28 cellular contexts compared by ENCODE assay signal in genomic region chr19:1283207-1283916, GRCh38. TPM values are rescaled to one million over a fixed set of nuclear protein-coding genes. Genes with fewer than 3 reads are reported as not detected.
A peak's percentile ranks its signal among the peaks of the same experiment; 100 is the strongest.
DNase-seq lines count a peak whose midpoint lies in the region; ATAC-seq, FAIRE-seq and TF ChIP-seq lines count a peak whose summit lies in the region.
"Had no signal": no experiment of that assay in that cellular context is flagged by ENCODE, and none has a peak within 500 bp of the region (broad histone marks: within the 10 kb centered on the region; RNA-seq: fewer than 3 reads in every experiment).

No MANE protein-coding gene starts in this region.

- no peak overlapping the region for H3K4me3 ChIP-seq in HEK293 (ENCODE audit: low read depth, low read length)
- no peak overlapping the region for H3K4me3 ChIP-seq in kidney (ENCODE audit: low read length in 2 of 2)
- peak overlapping the region; percentile 36 for H3K4me3 ChIP-seq in rectal smooth muscle tissue (ENCODE audit: low read length)
- H3K4me3 ChIP-seq: body of pancreas, heart left ventricle, upper lobe of left lung had no signal

- POLR2A ChIA-PET in HEK293 (lab: Yijun Ruan, JAX): interaction anchor here (0.6 to 3.3 kb wide), 6 partner anchors 8 to 166 kb away, joined by 3 to 25 read pairs (median 4); partner anchors contain the start of genes CIRBP and FAM174C

- H3K27ac ChIP-seq in HEK293 (ENCODE audit: extremely low read depth, low read depth, low read length) (no peak overlapping the region), kidney (ENCODE audit: low read depth in 2 of 2, low read length in 2 of 2) (no peak overlapping the region), rectal smooth muscle tissue (ENCODE audit: low read depth, low read length) (no peak overlapping the region)
- H3K27ac ChIP-seq: body of pancreas, heart left ventricle, upper lobe of left lung had no signal

- ATAC-seq in GM21529 (IDR thresholded peaks at IDR 0.05; ENCODE audit: unreplicated experiment): no peak
- ATAC-seq: body of pancreas; heart left ventricle; stimulated activated memory B cell treated with anti-CD40 and anti-IgM and Interleukin-4, amounts not matched to agents 10 μg/mL and 1 μg/mL and 100 μg/mL, for 72 hours; T-helper 17 cell had no signal

- H3K9me3 ChIP-seq in HEK293 (ENCODE audit: control insufficient read depth, insufficient read depth, low read depth, low read length) (no peaks in the 10 kb centered on the region), kidney (ENCODE audit: control insufficient read depth in 1 of 2, low read length in 2 of 2) (no peaks in the 10 kb centered on the region)
- H3K9me3 ChIP-seq: body of pancreas, heart left ventricle, SK-N-SH, upper lobe of left lung had no signal

- peaks cover 31% of the 10 kb centered on the region for H3K27me3 ChIP-seq in rectal smooth muscle tissue (ENCODE audit: control insufficient read depth, insufficient read depth, low read length)

- no peak for TF ChIP-seq POLR2A in GM12892 (IDR thresholded peaks at IDR 0.05; ENCODE audit: low read depth, low read length)

- CTCF ChIA-PET in HEK293 (lab: Yijun Ruan, JAX): interaction anchor here (0.8 to 1.7 kb wide), 3 partner anchors 17 to 39 kb away, joined by 3 to 7 read pairs (median 5); no protein-coding TSS in a partner anchor

- intact Hi-C loops in kidney (cut with DNase I): no loop called here

- TF ChIP-seq CTCF in HEK293 (tag by site-specific recombination; IDR thresholded peaks at IDR 0.05) (no peak), kidney (IDR thresholded peaks at IDR 0.05; ENCODE audit: borderline replicate concordance, extremely low read depth, insufficient read depth) (no peak)

- DNase-seq in kidney: peak; percentile 71
- no peak for DNase-seq in GM12892 (ENCODE audit: insufficient read length)
- DNase-seq: activated CD4-positive, alpha-beta T cell treated with anti-CD3 and anti-CD28 coated beads, Interleukin-2, amount 50 U/mL, for 48 hours; activated CD8-positive, alpha-beta memory T cell treated with anti-CD3 and anti-CD28 coated beads, Interleukin-2, amount 50 U/mL, for 4 hours; activated naive CD4-positive, alpha-beta T cell; body of pancreas; C1 segment of cervical spinal cord; COR-L47; foreskin fibroblast; H7; heart left ventricle; islet precursor cell; Karpas-422; naive B cell; NCI-H1436 treated with DMSO at 0.1 percent for 48 hours; NCI-H2081 treated with DMSO at 0.1 percent for 48 hours; NCI-H2227 treated with DMSO at 0.1 percent for 48 hours; NCI-H526; nucleus accumbens; SK-N-SH; T-helper 17 cell had no signal

- no peak overlapping the region for H3K9ac ChIP-seq in kidney (ENCODE audit: low read length in 2 of 2)
- H3K9ac ChIP-seq in rectal smooth muscle tissue (ENCODE audit: low read length): no peak overlapping the region
- H3K9ac ChIP-seq: SK-N-SH had no signal

- H3K4me1 ChIP-seq in HEK293 (ENCODE audit: control insufficient read depth, insufficient read depth, low read length) (peaks cover 5% of the 10 kb centered on the region), kidney (ENCODE audit: control insufficient read depth in 1 of 2, insufficient read depth in 1 of 2, low read depth in 1 of 2, low read length in 2 of 2) (no peaks in the 10 kb centered on the region), rectal smooth muscle tissue (ENCODE audit: control insufficient read depth, insufficient read depth, low read length) (no peaks in the 10 kb centered on the region)

- peaks cover 0 to 18% of the 10 kb centered on the region in 2 experiments; a peak in 1 of 3 replicates for H3K36me3 ChIP-seq in HEK293 (ENCODE audit: control insufficient read depth in 2 of 2, insufficient read depth in 1 of 2, low read length in 2 of 2)
- H3K36me3 ChIP-seq in kidney (ENCODE audit: control insufficient read depth in 1 of 2, insufficient read depth in 2 of 2, low read length in 2 of 2): peaks cover 0 to 8% of the 10 kb centered on the region in 2 donors
- H3K36me3 ChIP-seq in rectal smooth muscle tissue (ENCODE audit: control insufficient read depth, insufficient read depth, low read length): peaks cover 5% of the 10 kb centered on the region

- FAIRE-seq in kidney (lab: Jason Lieb, UNC) (no peak), GM12892 (lab: Jason Lieb, UNC) (no peak)
- FAIRE-seq: GM12891 had no signal

TF ChIP-seq in HEK293, 187 proteins besides CTCF, POLR2A, EP300 and RAD21 (continues in another document):
- TF ChIP-seq ZNF391 (tag by site-specific recombination; IDR thresholded peaks at IDR 0.05; ENCODE audit: borderline replicate concordance, low read depth): no peak
- TF ChIP-seq ZNF514 (tag by site-specific recombination; IDR thresholded peaks at IDR 0.05): no peak
- no peak for TF ChIP-seq FEZF1 (tag by site-specific recombination; IDR thresholded peaks at IDR 0.05)
- TF ChIP-seq GLIS1 (tag by site-specific recombination; IDR thresholded peaks at IDR 0.05): peak; percentile 36
- no peak for TF ChIP-seq ZNF488 (tag by site-specific recombination; IDR thresholded peaks at IDR 0.05)
- no peak for TF ChIP-seq INSM2 (tag by site-specific recombination; IDR thresholded peaks at IDR 0.05)
- TF ChIP-seq ZBTB6 (tag by site-specific recombination; IDR thresholded peaks at IDR 0.05): no peak
- TF ChIP-seq ZNF10 (tag by site-specific recombination; IDR thresholded peaks at IDR 0.05): peak; percentile 57; the same call in 1 of the 2 replicates
- TF ChIP-seq ZNF311 (tag by site-specific recombination; IDR thresholded peaks at IDR 0.05; ENCODE audit: borderline replicate concordance): no peak
- TF ChIP-seq BCL11B (tag by site-specific recombination; IDR thresholded peaks at IDR 0.05; ENCODE audit: low read depth): peak; percentile 58; the same call in 1 of the 2 replicates
- TF ChIP-seq ZBTB49 (tag by site-specific recombination; IDR thresholded peaks at IDR 0.05; ENCODE audit: low read depth): no peak
- no peak for TF ChIP-seq ZNF664 (tag by site-specific recombination; IDR thresholded peaks at IDR 0.05)

RNA-seq across cellular contexts. Expression of gene EFNA2, which starts 2.3 kb away (rescaled TPM):
- not detected for total RNA-seq in kidney
- polyA plus RNA-seq in kidney (ENCODE audit: insufficient read depth, low read depth, low replicate concordance): not detected
- polyA plus RNA-seq in GM12892 (2012; ENCODE audit: missing spikeins): not detected
- total RNA-seq: body of pancreas, heart left ventricle, lower leg skin, T-helper 17 cell, upper lobe of left lung had no signal
- polyA plus RNA-seq: heart left ventricle had no signal

RNA-seq across cellular contexts. Expression of gene FAM174C, which starts 8.0 kb away (rescaled TPM):
- 35.3 TPM for total RNA-seq in kidney
- 94.7 TPM for polyA plus RNA-seq in kidney (ENCODE audit: insufficient read depth, low read depth, low replicate concordance)
- 20.2 TPM for polyA plus RNA-seq in GM12892 (2012; ENCODE audit: missing spikeins)

RNA-seq across cellular contexts. Expression of gene CIRBP, which starts 14.2 kb away (rescaled TPM):
- total RNA-seq in kidney: 533 TPM
- 408 TPM for polyA plus RNA-seq in kidney (ENCODE audit: insufficient read depth, low read depth, low replicate concordance)
- polyA plus RNA-seq in GM12892 (2012; ENCODE audit: missing spikeins): 276 TPM

RNA-seq across cellular contexts. Expression of gene MIDN, which starts 35.0 kb away (rescaled TPM):
- total RNA-seq in kidney: 205 TPM
- 21.3 TPM for polyA plus RNA-seq in kidney (ENCODE audit: insufficient read depth, low read depth, low replicate concordance)
- polyA plus RNA-seq in GM12892 (2012; ENCODE audit: missing spikeins): 8.9 TPM

RNA-seq across cellular contexts. Expression of gene ATP5F1D, which starts 41.8 kb away (rescaled TPM):
- total RNA-seq in kidney: 183 TPM
- polyA plus RNA-seq in kidney (ENCODE audit: insufficient read depth, low read depth, low replicate concordance): 641 TPM
- polyA plus RNA-seq in GM12892 (2012; ENCODE audit: missing spikeins): 63.3 TPM
